26 cellular contexts compared by ENCODE assay signal in the genomic region with DNA sequence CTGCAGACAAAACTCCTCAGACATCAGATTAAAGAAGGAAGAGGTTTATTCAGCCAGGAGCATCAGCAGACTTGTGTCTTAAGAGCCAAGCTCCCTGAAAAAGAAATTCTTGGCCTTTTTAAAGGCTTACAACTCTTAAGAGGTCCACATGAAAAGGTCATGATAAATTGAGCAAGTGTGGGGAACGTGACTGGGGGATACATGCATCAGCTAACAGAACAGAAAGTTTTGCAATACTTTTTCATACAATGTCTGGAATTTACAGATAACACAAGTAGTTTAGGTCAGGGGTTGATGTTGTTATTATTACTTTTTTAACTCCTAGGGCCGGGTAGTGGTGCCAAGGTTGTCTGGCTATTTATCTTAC. TPM values are rescaled to one million over a fixed set of nuclear protein-coding genes. Genes with fewer than 3 reads are reported as not detected.
DNase-seq lines count a peak whose midpoint lies in the region; ATAC-seq and TF ChIP-seq lines count a peak whose summit lies in the region.
"Had no signal": no experiment of that assay in that cellular context is flagged by ENCODE, and none has a peak within 500 bp of the region (broad histone marks: within the 10 kb centered on the region; RNA-seq: fewer than 3 reads in every experiment).

No MANE protein-coding gene starts in this region.

- H3K9me3 Mint-ChIP-seq in activated naive CD8-positive, alpha-beta T cell (ENCODE audit: low read depth), result no peaks in the 10 kb centered on the region
- no peaks in the 10 kb centered on the region for H3K9me3 Mint-ChIP-seq in activated naive CD8-positive, alpha-beta T cell treated with anti-CD3 and anti-CD28 coated beads, Interleukin-2, amount 50 U/mL, for 24 hours
- H3K9me3 Mint-ChIP-seq: stimulated activated memory B cell treated with anti-CD40 and anti-IgM and Interleukin-4, amounts not matched to agents 10 μg/mL and 1 μg/mL and 100 μg/mL, for 72 hours had no signal

- DNase-seq in activated naive CD8-positive, alpha-beta T cell treated with anti-CD3 and anti-CD28 coated beads, Interleukin-2, amount 50 U/mL, for 24 hours, result no peak
- no peak for DNase-seq in T-helper 17 cell
- DNase-seq in choroid plexus epithelial cell (ENCODE audit: low read depth), result peak; percentile 48
- DNase-seq in nucleus accumbens (lab: John Stamatoyannopoulos, UW), result no peak
- DNase-seq in islet precursor cell, result no peak
- DNase-seq: activated CD4-positive, alpha-beta T cell treated with anti-CD3 and anti-CD28 coated beads for 4 hours; activated CD8-positive, alpha-beta memory T cell treated with anti-CD3 and anti-CD28 coated beads, Interleukin-2, amount 50 U/mL, for 48 hours; activated naive CD4-positive, alpha-beta T cell; DMS79 treated with DMSO at 0.1 percent for 48 hours; GDM1; hippocampal formation; left colon; MV-4-11; NCI-H1436 treated with DMSO at 0.1 percent for 48 hours; NCI-H2081 treated with DMSO at 0.1 percent for 48 hours; NCI-H2227 treated with DMSO at 0.1 percent for 48 hours; NCI-H526; nephron progenitor cell; ovary; retina; trophoblast cell had no signal

- no peak for ATAC-seq in activated naive CD8-positive, alpha-beta T cell treated with anti-CD3 and anti-CD28 coated beads, Interleukin-2, amount 50 U/mL, for 24 hours
- ATAC-seq in T-helper 17 cell (no peak), HG03095 (IDR thresholded peaks at IDR 0.05; ENCODE audit: unreplicated experiment) (no peak)
- ATAC-seq: HCT116; left colon; stimulated activated memory B cell treated with anti-CD40 and anti-IgM and Interleukin-4, amounts not matched to agents 10 μg/mL and 1 μg/mL and 100 μg/mL, for 72 hours had no signal

- H3K27me3 Mint-ChIP-seq in activated naive CD8-positive, alpha-beta T cell, result no peaks in the 10 kb centered on the region
- H3K27me3 Mint-ChIP-seq in activated naive CD8-positive, alpha-beta T cell treated with anti-CD3 and anti-CD28 coated beads, Interleukin-2, amount 50 U/mL, for 24 hours, result no peaks in the 10 kb centered on the region
- no peaks in the 10 kb centered on the region for H3K27me3 Mint-ChIP-seq in T-helper 17 cell
- H3K27me3 Mint-ChIP-seq: stimulated activated memory B cell treated with anti-CD40 and anti-IgM and Interleukin-4, amounts not matched to agents 10 μg/mL and 1 μg/mL and 100 μg/mL, for 72 hours had no signal

- TF ChIP-seq CTCF in choroid plexus epithelial cell (conservative IDR thresholded peaks at IDR 0.05; ENCODE audit: low read depth, low read length), result no peak

- no peak overlapping the region for H3K4me3 ChIP-seq in choroid plexus epithelial cell (ENCODE audit: low read depth, low read length)
- H3K4me3 ChIP-seq: BLaER1, ovary had no signal

- H3K36me3 Mint-ChIP-seq in activated naive CD8-positive, alpha-beta T cell, result peaks cover 4% of the 10 kb centered on the region
- peaks cover 4% of the 10 kb centered on the region for H3K36me3 Mint-ChIP-seq in activated naive CD8-positive, alpha-beta T cell treated with anti-CD3 and anti-CD28 coated beads, Interleukin-2, amount 50 U/mL, for 24 hours (ENCODE audit: low read depth)
- no peaks in the 10 kb centered on the region for H3K36me3 Mint-ChIP-seq in T-helper 17 cell (ENCODE audit: low read depth)

- peak overlapping the region; percentile 51 for H3K4me3 Mint-ChIP-seq in activated naive CD8-positive, alpha-beta T cell
- no peak overlapping the region for H3K4me3 Mint-ChIP-seq in activated naive CD8-positive, alpha-beta T cell treated with anti-CD3 and anti-CD28 coated beads, Interleukin-2, amount 50 U/mL, for 24 hours
- H3K4me3 Mint-ChIP-seq in T-helper 17 cell, result peak overlapping the region; percentile 83
- H3K4me3 Mint-ChIP-seq: nephron progenitor cell; stimulated activated memory B cell treated with anti-CD40 and anti-IgM and Interleukin-4, amounts not matched to agents 10 μg/mL and 1 μg/mL and 100 μg/mL, for 72 hours had no signal

- H3K4me1 Mint-ChIP-seq in activated naive CD8-positive, alpha-beta T cell (ENCODE audit: low read depth), result peaks cover 5% of the 10 kb centered on the region
- H3K4me1 Mint-ChIP-seq in activated naive CD8-positive, alpha-beta T cell treated with anti-CD3 and anti-CD28 coated beads, Interleukin-2, amount 50 U/mL, for 24 hours, result peaks cover 5% of the 10 kb centered on the region
- H3K4me1 Mint-ChIP-seq in T-helper 17 cell, result peaks cover 9% of the 10 kb centered on the region

- H3K27ac Mint-ChIP-seq in activated naive CD8-positive, alpha-beta T cell, result no peak overlapping the region
- H3K27ac Mint-ChIP-seq in activated naive CD8-positive, alpha-beta T cell treated with anti-CD3 and anti-CD28 coated beads, Interleukin-2, amount 50 U/mL, for 24 hours, result no peak overlapping the region
- peak overlapping the region; percentile 91 for H3K27ac Mint-ChIP-seq in T-helper 17 cell
- H3K27ac Mint-ChIP-seq: nephron progenitor cell; stimulated activated memory B cell treated with anti-CD40 and anti-IgM and Interleukin-4, amounts not matched to agents 10 μg/mL and 1 μg/mL and 100 μg/mL, for 72 hours had no signal

- H3K9me3 ChIP-seq in T-helper 17 cell (ENCODE audit: control insufficient read depth, low read length, poor library complexity, severe bottlenecking), result no peaks in the 10 kb centered on the region
- H3K9me3 ChIP-seq: ovary had no signal

RNA-seq across cellular contexts. Expression of a gene that starts 55.6 kb away (rescaled TPM):
- 100 to 1,000 TPM; 239 TPM for total RNA-seq in T-helper 17 cell
